In the genomic region with DNA sequence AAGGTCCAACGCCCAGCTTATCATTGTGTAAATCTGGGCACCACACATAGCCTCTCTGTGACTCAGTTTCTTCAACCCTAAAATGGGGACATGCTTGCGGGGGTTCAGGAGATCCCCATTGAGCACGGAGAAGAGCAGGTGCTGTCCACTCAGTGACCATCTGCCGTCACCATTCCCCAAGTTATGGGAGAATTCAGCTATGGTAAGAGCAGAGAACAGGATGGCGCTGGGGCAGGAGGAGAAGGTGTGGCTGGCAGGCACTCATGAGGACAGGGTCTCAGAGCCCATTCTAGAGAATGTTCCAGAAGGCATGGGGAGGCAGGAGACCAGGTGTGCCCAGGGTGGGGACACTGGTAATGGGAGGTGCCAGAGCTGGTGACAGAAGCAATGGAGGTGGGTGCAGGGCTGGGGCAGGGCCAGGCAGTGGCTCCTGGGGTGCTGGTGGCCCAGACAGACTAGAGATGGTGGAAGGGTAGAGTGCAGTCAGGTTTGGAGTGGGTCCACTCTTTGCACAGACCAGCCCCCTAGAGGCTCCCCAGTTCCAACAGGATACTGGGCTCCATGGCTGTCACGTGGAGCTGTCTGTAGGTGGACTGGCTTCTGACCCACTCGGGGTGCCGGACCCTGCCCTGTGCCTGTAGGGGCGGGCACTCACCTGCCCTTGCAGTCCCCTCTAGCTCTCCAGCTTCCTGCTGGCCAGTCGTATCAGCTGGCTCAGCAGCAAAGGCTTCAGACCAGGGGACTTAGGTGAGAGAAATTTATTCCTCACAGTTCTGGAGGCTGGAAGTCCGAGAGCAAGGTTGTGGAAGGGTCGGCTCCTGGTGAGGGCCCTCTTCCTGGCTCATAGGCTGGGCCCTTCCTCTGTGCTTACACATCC, we compare ENCODE assay signal across 18 cellular contexts.
DNase-seq lines count a peak whose midpoint lies in the region; ATAC-seq and TF ChIP-seq lines count a peak whose summit lies in the region.
"Had no signal": no experiment of that assay in that cellular context is flagged by ENCODE, and none has a peak within 500 bp of the region (broad histone marks: within the 10 kb centered on the region; RNA-seq: fewer than 3 reads in every experiment).

No MANE protein-coding gene starts in this region.

- H3K9me3 Mint-ChIP-seq in activated B cell treated with CpG ODN at 0.5 μM for 24 hours = no peaks in the 10 kb centered on the region
- H3K9me3 Mint-ChIP-seq: CD4-positive, CD25-positive, alpha-beta regulatory T cell; T-helper 2 cell treated with Interferon-gamma antibody and Interleukin-4, amounts not matched to agents 5 μg/mL and 100 μg/mL, for 36 hours had no signal

- 92 to 93% methylated on average over 12 of the region's 12 CpGs for whole genome bisulfite sequencing in lung, 2 donors
- WGBS in sigmoid colon, 2 donors = 93 to 94% methylated on average over 12 of the region's 12 CpGs

- peak; percentile 0 for DNase-seq in activated CD4-positive, alpha-beta T cell treated with anti-CD3 and anti-CD28 coated beads for 48 hours
- DNase-seq in activated CD4-positive, alpha-beta T cell treated with anti-CD3 and anti-CD28 coated beads for 1 hour = no peak
- DNase-seq in activated B cell treated with CpG ODN at 0.5 μM for 24 hours (peak; percentile 11), lung (ENCODE audit: low spot score) (peak; percentile 19), sigmoid colon (peak; percentile 57), SHP77 (lab: John Stamatoyannopoulos, UW) (no peak), NCI-H1048 (lab: John Stamatoyannopoulos, UW) (no peak), superior temporal gyrus (ENCODE audit: extremely low spot score) (no peak)
- DNase-seq: 8988T; CD4-positive, CD25-positive, alpha-beta regulatory T cell; DMS79; Karpas-422; NCI-H1417; NCI-H2227 treated with DMSO at 0.1 percent for 48 hours had no signal

- CTCF ChIA-PET in activated B cell treated with CpG ODN at 0.5 μM for 24 hours (lab: Charles Lee) = no interaction called here

- peaks cover under 1% of the 10 kb centered on the region for H3K27me3 Mint-ChIP-seq in activated B cell treated with CpG ODN at 0.5 μM for 24 hours
- H3K27me3 Mint-ChIP-seq: CD4-positive, CD25-positive, alpha-beta regulatory T cell had no signal

- no peak for TF ChIP-seq CTCF in activated B cell treated with CpG ODN at 0.5 μM for 24 hours (IDR thresholded peaks at IDR 0.05)
- no peak for TF ChIP-seq CTCF in lung (IDR thresholded peaks at IDR 0.05; ENCODE audit: control extremely low read depth, extremely low read depth)
- no peak for TF ChIP-seq CTCF in sigmoid colon (IDR thresholded peaks at IDR 0.05)

- no peak overlapping the region for H3K27ac ChIP-seq in lung (ENCODE audit: low read depth in 1 of 2, low read length in 1 of 2)
- H3K27ac ChIP-seq in sigmoid colon = no peak overlapping the region
- H3K27ac ChIP-seq: heart right ventricle had no signal

- H3K36me3 ChIP-seq in lung (ENCODE audit: control insufficient read depth in 2 of 2, insufficient read depth in 2 of 2, low read length in 2 of 2) = no peaks in the 10 kb centered on the region
- no peaks in the 10 kb centered on the region for H3K36me3 ChIP-seq in sigmoid colon
- H3K36me3 ChIP-seq: heart right ventricle had no signal

- H3K27me3 ChIP-seq in lung (ENCODE audit: control insufficient read depth, insufficient read depth) (no peaks in the 10 kb centered on the region), sigmoid colon (no peaks in the 10 kb centered on the region)
- H3K27me3 ChIP-seq: heart right ventricle had no signal

- peaks cover 0 to 4% of the 10 kb centered on the region in 2 donors for H3K9me3 ChIP-seq in lung (ENCODE audit: control insufficient read depth in 2 of 2, insufficient read depth in 1 of 2, low read length in 1 of 2)
- no peaks in the 10 kb centered on the region for H3K9me3 ChIP-seq in sigmoid colon
- H3K9me3 ChIP-seq: heart right ventricle had no signal

- peaks cover 16% of the 10 kb centered on the region for H3K36me3 Mint-ChIP-seq in activated B cell treated with CpG ODN at 0.5 μM for 24 hours (ENCODE audit: low read depth)

- no peak for TF ChIP-seq POLR2A in sigmoid colon (IDR thresholded peaks at IDR 0.05)

- intact Hi-C loops in activated B cell treated with CpG ODN at 0.5 μM for 24 hours (cut with micrococcal nuclease) = no loop called here
- intact Hi-C loops in sigmoid colon (cut with DNase I) = no loop called here

- no peak overlapping the region for H3K27ac Mint-ChIP-seq in activated B cell treated with CpG ODN at 0.5 μM for 24 hours
- H3K27ac Mint-ChIP-seq: GM23338; T-helper 2 cell treated with Interferon-gamma antibody and Interleukin-4, amounts not matched to agents 5 μg/mL and 100 μg/mL, for 36 hours had no signal

- no peak for ATAC-seq in activated B cell treated with CpG ODN at 0.5 μM for 24 hours (ENCODE audit: low read depth)
- ATAC-seq in lung (ENCODE audit: insufficient read depth, low FRiP score) = no peak
- ATAC-seq: esophagus mucosa, GM23338 had no signal

- POLR2A ChIA-PET in activated B cell treated with CpG ODN at 0.5 μM for 24 hours (lab: Charles Lee) = no interaction called here

- H3K4me1 Mint-ChIP-seq in activated B cell treated with CpG ODN at 0.5 μM for 24 hours = no peaks in the 10 kb centered on the region
- H3K4me1 Mint-ChIP-seq: CD4-positive, CD25-positive, alpha-beta regulatory T cell had no signal

- H3K4me3 ChIP-seq in lung (no peak overlapping the region), sigmoid colon (no peak overlapping the region)
- H3K4me3 ChIP-seq: GM23338, heart right ventricle had no signal

- TF ChIP-seq EP300 in sigmoid colon (IDR thresholded peaks at IDR 0.05) = no peak

- H3K4me1 ChIP-seq in lung (ENCODE audit: control insufficient read depth in 2 of 2, insufficient read depth in 2 of 2, low read length in 2 of 2) (peaks cover 0 to 9% of the 10 kb centered on the region in 2 donors), sigmoid colon (peaks cover 0 to 8% (median 6%) of the 10 kb centered on the region in 4 donors)

- no peak overlapping the region for H3K4me3 Mint-ChIP-seq in activated B cell treated with CpG ODN at 0.5 μM for 24 hours
- H3K4me3 Mint-ChIP-seq: CD4-positive, CD25-positive, alpha-beta regulatory T cell; GM23338; T-helper 2 cell treated with Interferon-gamma antibody and Interleukin-4, amounts not matched to agents 5 μg/mL and 100 μg/mL, for 36 hours had no signal

Comparison
In these comparisons a context has a peak if more than half of its experiments do, and no peak if none do; other contexts are left out.
1. DNase-seq: peak in activated CD4-positive, alpha-beta T cell treated with anti-CD3 and anti-CD28 coated beads for 48 hours (single experiment), activated B cell treated with CpG ODN at 0.5 μM for 24 hours (single experiment), lung (single experiment) and sigmoid colon (single experiment); none in activated CD4-positive, alpha-beta T cell treated with anti-CD3 and anti-CD28 coated beads for 1 hour (single experiment), SHP77 (0 of 2), NCI-H1048 (single experiment) and superior temporal gyrus (single experiment).